1 cellular context compared by ENCODE assay signal in genomic region chr2:191713837-191714236, GRCh38.
TF ChIP-seq lines count a peak whose summit lies in the region.

No MANE protein-coding gene starts in this region.

TF ChIP-seq in WTC11, 78 proteins besides CTCF, POLR2A, EP300 and RAD21:
- no peak for TF ChIP-seq ZSCAN18 (CRISPR knock-in tag; IDR thresholded peaks at IDR 0.05)
- TF ChIP-seq ZNF219 (CRISPR knock-in tag; IDR thresholded peaks at IDR 0.05; ENCODE audit: borderline replicate concordance) = no peak
- TF ChIP-seq ATF2 (CRISPR knock-in tag; IDR thresholded peaks at IDR 0.05; ENCODE audit: borderline replicate concordance, low read depth) = no peak
- TF ChIP-seq, protein P1, sequence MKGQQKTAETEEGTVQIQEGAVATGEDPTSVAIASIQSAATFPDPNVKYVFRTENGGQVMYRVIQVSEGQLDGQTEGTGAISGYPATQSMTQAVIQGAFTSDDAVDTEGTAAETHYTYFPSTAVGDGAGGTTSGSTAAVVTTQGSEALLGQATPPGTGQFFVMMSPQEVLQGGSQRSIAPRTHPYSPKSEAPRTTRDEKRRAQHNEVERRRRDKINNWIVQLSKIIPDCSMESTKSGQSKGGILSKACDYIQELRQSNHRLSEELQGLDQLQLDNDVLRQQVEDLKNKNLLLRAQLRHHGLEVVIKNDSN (CRISPR knock-in tag; IDR thresholded peaks at IDR 0.05) = no peak
- TF ChIP-seq CBFB (CRISPR knock-in tag; IDR thresholded peaks at IDR 0.05; ENCODE audit: low read depth) = no peak
- no peak for TF ChIP-seq CDX4 (CRISPR knock-in tag; IDR thresholded peaks at IDR 0.05; ENCODE audit: borderline replicate concordance)
- no peak for TF ChIP-seq NFE2L1 (CRISPR knock-in tag; IDR thresholded peaks at IDR 0.05)
- TF ChIP-seq HMGA2 (CRISPR knock-in tag; IDR thresholded peaks at IDR 0.05) = no peak
- no peak for TF ChIP-seq SOX15 (CRISPR knock-in tag; IDR thresholded peaks at IDR 0.05)
- TF ChIP-seq SP1 (CRISPR knock-in tag; conservative IDR thresholded peaks at IDR 0.05) = no peak
- TF ChIP-seq ZNF121 (CRISPR knock-in tag; IDR thresholded peaks at IDR 0.05) = no peak
- no peak for TF ChIP-seq ZNF281 (CRISPR knock-in tag; IDR thresholded peaks at IDR 0.05)
- TF ChIP-seq, protein P2, sequence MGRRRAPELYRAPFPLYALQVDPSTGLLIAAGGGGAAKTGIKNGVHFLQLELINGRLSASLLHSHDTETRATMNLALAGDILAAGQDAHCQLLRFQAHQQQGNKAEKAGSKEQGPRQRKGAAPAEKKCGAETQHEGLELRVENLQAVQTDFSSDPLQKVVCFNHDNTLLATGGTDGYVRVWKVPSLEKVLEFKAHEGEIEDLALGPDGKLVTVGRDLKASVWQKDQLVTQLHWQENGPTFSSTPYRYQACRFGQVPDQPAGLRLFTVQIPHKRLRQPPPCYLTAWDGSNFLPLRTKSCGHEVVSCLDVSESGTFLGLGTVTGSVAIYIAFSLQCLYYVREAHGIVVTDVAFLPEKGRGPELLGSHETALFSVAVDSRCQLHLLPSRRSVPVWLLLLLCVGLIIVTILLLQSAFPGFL (CRISPR knock-in tag; IDR thresholded peaks at IDR 0.05; ENCODE audit: borderline replicate concordance) = no peak
- TF ChIP-seq RORB (CRISPR knock-in tag; IDR thresholded peaks at IDR 0.05) = no peak
- no peak for TF ChIP-seq ZNF138 (CRISPR knock-in tag; conservative IDR thresholded peaks at IDR 0.05)
